1 cellular context compared by ENCODE assay signal in the genomic region with DNA sequence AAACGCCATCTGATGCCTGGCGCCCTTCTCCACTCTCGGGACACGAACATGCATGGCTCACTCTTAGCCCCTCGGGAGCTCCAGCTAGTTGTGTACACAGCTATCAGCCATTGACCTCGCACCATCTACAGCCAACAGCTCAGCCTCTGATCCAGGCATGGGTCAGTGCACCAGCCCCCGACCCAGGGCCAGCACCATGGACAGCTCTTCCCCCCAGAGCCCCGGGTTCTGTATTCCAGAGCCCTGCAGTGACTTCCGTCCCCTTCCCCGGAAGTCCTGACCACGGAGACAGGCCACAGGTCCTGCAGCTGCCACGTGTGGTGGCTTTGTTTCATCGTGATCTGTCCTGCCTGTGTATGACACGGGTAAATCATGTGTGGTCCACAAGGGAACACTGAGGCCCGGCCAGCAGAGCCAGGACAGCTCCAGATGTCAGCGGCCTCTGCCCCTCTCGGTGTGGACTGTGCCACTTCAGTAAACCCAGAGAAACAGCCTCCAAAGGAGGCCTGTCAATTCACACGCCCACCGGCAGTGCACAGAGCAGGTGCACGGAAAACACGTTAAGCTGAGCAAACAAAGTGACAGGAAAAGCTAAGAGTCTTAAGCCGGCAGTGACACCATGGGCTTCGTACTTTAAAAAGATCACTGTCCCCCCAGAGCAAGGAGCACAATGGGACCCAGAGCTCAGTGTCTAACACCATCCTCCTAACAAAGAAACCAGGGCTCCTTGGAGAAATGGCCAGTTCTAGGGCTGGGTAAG.
A peak's percentile ranks its signal among the peaks of the same experiment; 100 is the strongest.
TF ChIP-seq lines count a peak whose summit lies in the region.

No MANE protein-coding gene starts in this region.

TF ChIP-seq in HepG2, 621 proteins besides CTCF, POLR2A, EP300 and RAD21 (continued from another document and continues in another):
- TF ChIP-seq, protein P1, sequence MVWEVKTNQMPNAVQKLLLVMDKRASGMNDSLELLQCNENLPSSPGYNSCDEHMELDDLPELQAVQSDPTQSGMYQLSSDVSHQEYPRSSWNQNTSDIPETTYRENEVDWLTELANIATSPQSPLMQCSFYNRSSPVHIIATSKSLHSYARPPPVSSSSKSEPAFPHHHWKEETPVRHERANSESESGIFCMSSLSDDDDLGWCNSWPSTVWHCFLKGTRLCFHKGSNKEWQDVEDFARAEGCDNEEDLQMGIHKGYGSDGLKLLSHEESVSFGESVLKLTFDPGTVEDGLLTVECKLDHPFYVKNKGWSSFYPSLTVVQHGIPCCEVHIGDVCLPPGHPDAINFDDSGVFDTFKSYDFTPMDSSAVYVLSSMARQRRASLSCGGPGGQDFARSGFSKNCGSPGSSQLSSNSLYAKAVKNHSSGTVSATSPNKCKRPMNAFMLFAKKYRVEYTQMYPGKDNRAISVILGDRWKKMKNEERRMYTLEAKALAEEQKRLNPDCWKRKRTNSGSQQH (CRISPR knock-in tag; IDR thresholded peaks at IDR 0.05; ENCODE audit: low read depth), result 0 out of 2 replicates have a peak, but pooled peaks have one; percentile 61
- TF ChIP-seq ZNF589 (CRISPR knock-in tag; conservative IDR thresholded peaks at IDR 0.05) (peak; percentile 40; the same call in 1 of the 2 replicates), ZNF138 (CRISPR knock-in tag; IDR thresholded peaks at IDR 0.05; ENCODE audit: low read depth) (no peak), IRX3 (CRISPR knock-in tag; IDR thresholded peaks at IDR 0.05; ENCODE audit: borderline replicate concordance, low read depth) (0 out of 2 replicates have a peak, but pooled peaks have one; percentile 38), NFE2 (CRISPR knock-in tag; IDR thresholded peaks at IDR 0.05) (no peak), NFKB2 (CRISPR knock-in tag; IDR thresholded peaks at IDR 0.05; ENCODE audit: borderline replicate concordance) (peak; percentile 54; the same call in 1 of the 2 replicates), SRY (CRISPR knock-in tag; IDR thresholded peaks at IDR 0.05) (peak; percentile 67; the same call in 1 of the 2 replicates), REXO4 (CRISPR knock-in tag; IDR thresholded peaks at IDR 0.05; ENCODE audit: borderline replicate concordance) (no peak), NR2F6 (IDR thresholded peaks at IDR 0.05) (no peak), NR2F6 (CRISPR knock-in tag; IDR thresholded peaks at IDR 0.05) (no peak), KAT2B (IDR thresholded peaks at IDR 0.05; ENCODE audit: borderline replicate concordance, low read depth, low read length) (no peak), RFX1 (IDR thresholded peaks at IDR 0.05) (no peak), PAF1 (CRISPR knock-in tag; IDR thresholded peaks at IDR 0.05) (no peak), ZBTB39 (CRISPR knock-in tag; IDR thresholded peaks at IDR 0.05) (no peak), SIN3B (IDR thresholded peaks at IDR 0.05; ENCODE audit: low read length) (no peak), RBM39 (IDR thresholded peaks at IDR 0.05; ENCODE audit: low read depth, low read length, poor library complexity, severe bottlenecking) (no peak), FOXJ3 (CRISPR knock-in tag; IDR thresholded peaks at IDR 0.05; ENCODE audit: borderline replicate concordance) (no peak), ZBED4 (CRISPR knock-in tag; IDR thresholded peaks at IDR 0.05; ENCODE audit: borderline replicate concordance) (0 out of 2 replicates have a peak, but pooled peaks have one; percentile 39), SAP130 (CRISPR knock-in tag; IDR thresholded peaks at IDR 0.05; ENCODE audit: low read depth) (0 out of 2 replicates have a peak, but pooled peaks have one; percentile 24), ZNF180 (CRISPR knock-in tag; IDR thresholded peaks at IDR 0.05; ENCODE audit: borderline replicate concordance, low read depth) (no peak), ZNF678 (CRISPR knock-in tag; IDR thresholded peaks at IDR 0.05) (no peak), ZNF605 (CRISPR knock-in tag; IDR thresholded peaks at IDR 0.05) (peak; percentile 68; the same call in 1 of the 2 replicates), ZNF83 (CRISPR knock-in tag; IDR thresholded peaks at IDR 0.05; ENCODE audit: borderline replicate concordance) (no peak), ZNF670 (CRISPR knock-in tag; IDR thresholded peaks at IDR 0.05; ENCODE audit: borderline replicate concordance) (no peak), SOX5 (CRISPR knock-in tag; IDR thresholded peaks at IDR 0.05; ENCODE audit: borderline replicate concordance) (no peak), REL (CRISPR knock-in tag; conservative IDR thresholded peaks at IDR 0.05) (no peak), SALL1 (CRISPR knock-in tag; IDR thresholded peaks at IDR 0.05) (peak; percentile 77), ZNF280B (CRISPR knock-in tag; IDR thresholded peaks at IDR 0.05; ENCODE audit: borderline replicate concordance) (no peak), MATR3 (CRISPR knock-in tag; IDR thresholded peaks at IDR 0.05) (no peak), ZNF616 (CRISPR knock-in tag; IDR thresholded peaks at IDR 0.05; ENCODE audit: low read depth) (no peak), MEIS2 (CRISPR knock-in tag; IDR thresholded peaks at IDR 0.05) (no peak), ZNF7 (CRISPR knock-in tag; IDR thresholded peaks at IDR 0.05) (no peak), NR3C1 (CRISPR knock-in tag; IDR thresholded peaks at IDR 0.05) (no peak), ZFP36 (IDR thresholded peaks at IDR 0.05; ENCODE audit: borderline replicate concordance, low read depth, low read length, partially characterized antibody) (no peak), HDAC2 (CRISPR knock-in tag; IDR thresholded peaks at IDR 0.05) (0 out of 2 replicates have a peak, but pooled peaks have one; percentile 25), CHD4 (IDR thresholded peaks at IDR 0.05; ENCODE audit: borderline replicate concordance, low read length) (no peak), ONECUT2 (CRISPR knock-in tag; IDR thresholded peaks at IDR 0.05) (no peak), SMAD3 (CRISPR knock-in tag; IDR thresholded peaks at IDR 0.05) (no peak)
- TF ChIP-seq, protein P2, sequence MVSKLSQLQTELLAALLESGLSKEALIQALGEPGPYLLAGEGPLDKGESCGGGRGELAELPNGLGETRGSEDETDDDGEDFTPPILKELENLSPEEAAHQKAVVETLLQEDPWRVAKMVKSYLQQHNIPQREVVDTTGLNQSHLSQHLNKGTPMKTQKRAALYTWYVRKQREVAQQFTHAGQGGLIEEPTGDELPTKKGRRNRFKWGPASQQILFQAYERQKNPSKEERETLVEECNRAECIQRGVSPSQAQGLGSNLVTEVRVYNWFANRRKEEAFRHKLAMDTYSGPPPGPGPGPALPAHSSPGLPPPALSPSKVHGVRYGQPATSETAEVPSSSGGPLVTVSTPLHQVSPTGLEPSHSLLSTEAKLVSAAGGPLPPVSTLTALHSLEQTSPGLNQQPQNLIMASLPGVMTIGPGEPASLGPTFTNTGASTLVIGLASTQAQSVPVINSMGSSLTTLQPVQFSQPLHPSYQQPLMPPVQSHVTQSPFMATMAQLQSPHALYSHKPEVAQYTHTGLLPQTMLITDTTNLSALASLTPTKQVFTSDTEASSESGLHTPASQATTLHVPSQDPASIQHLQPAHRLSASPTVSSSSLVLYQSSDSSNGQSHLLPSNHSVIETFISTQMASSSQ (IDR thresholded peaks at IDR 0.05; ENCODE audit: low read depth), result no peak
- TF ChIP-seq, protein P2 (CRISPR knock-in tag; IDR thresholded peaks at IDR 0.05; ENCODE audit: borderline replicate concordance), result no peak
- TF ChIP-seq, protein P3, sequence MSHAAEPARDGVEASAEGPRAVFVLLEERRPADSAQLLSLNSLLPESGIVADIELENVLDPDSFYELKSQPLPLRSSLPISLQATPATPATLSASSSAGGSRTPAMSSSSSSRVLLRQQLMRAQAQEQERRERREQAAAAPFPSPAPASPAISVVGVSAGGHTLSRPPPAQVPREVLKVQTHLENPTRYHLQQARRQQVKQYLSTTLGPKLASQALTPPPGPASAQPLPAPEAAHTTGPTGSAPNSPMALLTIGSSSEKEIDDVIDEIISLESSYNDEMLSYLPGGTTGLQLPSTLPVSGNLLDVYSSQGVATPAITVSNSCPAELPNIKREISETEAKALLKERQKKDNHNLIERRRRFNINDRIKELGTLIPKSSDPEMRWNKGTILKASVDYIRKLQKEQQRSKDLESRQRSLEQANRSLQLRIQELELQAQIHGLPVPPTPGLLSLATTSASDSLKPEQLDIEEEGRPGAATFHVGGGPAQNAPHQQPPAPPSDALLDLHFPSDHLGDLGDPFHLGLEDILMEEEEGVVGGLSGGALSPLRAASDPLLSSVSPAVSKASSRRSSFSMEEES (CRISPR knock-in tag; IDR thresholded peaks at IDR 0.05), result peak; percentile 51; the same call in 1 of the 2 replicates
- TF ChIP-seq, protein P4, sequence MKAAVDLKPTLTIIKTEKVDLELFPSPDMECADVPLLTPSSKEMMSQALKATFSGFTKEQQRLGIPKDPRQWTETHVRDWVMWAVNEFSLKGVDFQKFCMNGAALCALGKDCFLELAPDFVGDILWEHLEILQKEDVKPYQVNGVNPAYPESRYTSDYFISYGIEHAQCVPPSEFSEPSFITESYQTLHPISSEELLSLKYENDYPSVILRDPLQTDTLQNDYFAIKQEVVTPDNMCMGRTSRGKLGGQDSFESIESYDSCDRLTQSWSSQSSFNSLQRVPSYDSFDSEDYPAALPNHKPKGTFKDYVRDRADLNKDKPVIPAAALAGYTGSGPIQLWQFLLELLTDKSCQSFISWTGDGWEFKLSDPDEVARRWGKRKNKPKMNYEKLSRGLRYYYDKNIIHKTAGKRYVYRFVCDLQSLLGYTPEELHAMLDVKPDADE (CRISPR knock-in tag; IDR thresholded peaks at IDR 0.05), result no peak
